Comparison of ENCODE assay signal across 15 cellular contexts in the genomic region with DNA sequence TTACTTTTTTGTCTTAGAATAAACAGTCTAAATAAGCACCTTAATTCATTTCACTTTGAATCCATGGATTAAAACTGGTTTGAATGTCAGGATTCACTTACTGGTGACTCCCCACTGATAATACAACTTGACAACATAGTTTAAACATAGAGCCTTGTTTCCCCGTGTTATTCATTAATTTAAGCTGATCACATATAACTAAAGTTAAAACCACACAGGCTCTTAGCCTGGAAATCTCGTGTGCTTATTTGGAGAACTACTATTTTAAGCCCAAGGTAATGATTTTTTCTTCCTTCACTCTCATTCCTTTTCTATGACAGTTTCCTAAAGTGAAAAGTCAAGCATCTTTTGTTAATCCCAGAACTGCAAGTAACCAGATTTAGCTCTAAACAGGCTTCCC.
"Had no signal": no experiment of that assay in that cellular context is flagged by ENCODE, and none has a peak within 500 bp of the region (broad histone marks: within the 10 kb centered on the region; RNA-seq: fewer than 3 reads in every experiment).

No MANE protein-coding gene starts in this region.

- H3K9me3 Mint-ChIP-seq: activated CD8-positive, alpha-beta T cell treated with anti-CD3 and anti-CD28 coated beads for 36 hours; activated T-cell treated with anti-CD3 and anti-CD28 coated beads, Interleukin-2, amount 50 U/mL, for 72 hours; brain; neural progenitor cell had no signal

- FAIRE-seq: islet of Langerhans, small intestine had no signal

- H3K4me3 ChIP-seq: adrenal gland, dorsolateral prefrontal cortex, heart left ventricle, left lung, neural progenitor cell, SJSA1, transverse colon had no signal

- H3K4me1 ChIP-seq: SJSA1 had no signal

- H3K4me2 ChIP-seq: neural progenitor cell had no signal

- H3K9ac ChIP-seq: neural progenitor cell had no signal

- DNase-seq: activated CD8-positive, alpha-beta memory T cell treated with anti-CD3 and anti-CD28 coated beads, Interleukin-2, amount 50 U/mL, for 4 hours; activated CD8-positive, alpha-beta T cell treated with anti-CD3 and anti-CD28 coated beads for 36 hours; activated T-cell treated with anti-CD3 and anti-CD28 coated beads, Interleukin-2, amount 50 U/mL, for 72 hours; adrenal gland; dorsolateral prefrontal cortex; foreskin melanocyte; heart left ventricle; left lung; small intestine; SW 1271; transverse colon had no signal

- H3K4me3 Mint-ChIP-seq: activated CD8-positive, alpha-beta T cell treated with anti-CD3 and anti-CD28 coated beads for 36 hours; activated T-cell treated with anti-CD3 and anti-CD28 coated beads, Interleukin-2, amount 50 U/mL, for 72 hours; neural progenitor cell had no signal

- ATAC-seq: activated CD8-positive, alpha-beta T cell treated with anti-CD3 and anti-CD28 coated beads for 36 hours; activated T-cell treated with anti-CD3 and anti-CD28 coated beads, Interleukin-2, amount 50 U/mL, for 72 hours had no signal

- H3K27me3 ChIP-seq: adrenal gland, dorsolateral prefrontal cortex, heart left ventricle, left lung, neural progenitor cell, SJSA1, transverse colon had no signal

- H2AFZ ChIP-seq: neural progenitor cell had no signal

- H3K36me3 ChIP-seq: adrenal gland, neural progenitor cell, SJSA1 had no signal

- H3K9me3 ChIP-seq: adrenal gland, heart left ventricle, left lung, SJSA1, transverse colon had no signal

- H3K27ac Mint-ChIP-seq: activated CD8-positive, alpha-beta T cell treated with anti-CD3 and anti-CD28 coated beads for 36 hours; activated T-cell treated with anti-CD3 and anti-CD28 coated beads, Interleukin-2, amount 50 U/mL, for 72 hours; neural progenitor cell had no signal

- H3K27ac ChIP-seq: adrenal gland, dorsolateral prefrontal cortex, heart left ventricle, left lung, neural progenitor cell, SJSA1, transverse colon had no signal

- H3K27me3 Mint-ChIP-seq: activated CD8-positive, alpha-beta T cell treated with anti-CD3 and anti-CD28 coated beads for 36 hours; brain had no signal
